Comparison of ENCODE assay signal across 8 cellular contexts in the genomic region with DNA sequence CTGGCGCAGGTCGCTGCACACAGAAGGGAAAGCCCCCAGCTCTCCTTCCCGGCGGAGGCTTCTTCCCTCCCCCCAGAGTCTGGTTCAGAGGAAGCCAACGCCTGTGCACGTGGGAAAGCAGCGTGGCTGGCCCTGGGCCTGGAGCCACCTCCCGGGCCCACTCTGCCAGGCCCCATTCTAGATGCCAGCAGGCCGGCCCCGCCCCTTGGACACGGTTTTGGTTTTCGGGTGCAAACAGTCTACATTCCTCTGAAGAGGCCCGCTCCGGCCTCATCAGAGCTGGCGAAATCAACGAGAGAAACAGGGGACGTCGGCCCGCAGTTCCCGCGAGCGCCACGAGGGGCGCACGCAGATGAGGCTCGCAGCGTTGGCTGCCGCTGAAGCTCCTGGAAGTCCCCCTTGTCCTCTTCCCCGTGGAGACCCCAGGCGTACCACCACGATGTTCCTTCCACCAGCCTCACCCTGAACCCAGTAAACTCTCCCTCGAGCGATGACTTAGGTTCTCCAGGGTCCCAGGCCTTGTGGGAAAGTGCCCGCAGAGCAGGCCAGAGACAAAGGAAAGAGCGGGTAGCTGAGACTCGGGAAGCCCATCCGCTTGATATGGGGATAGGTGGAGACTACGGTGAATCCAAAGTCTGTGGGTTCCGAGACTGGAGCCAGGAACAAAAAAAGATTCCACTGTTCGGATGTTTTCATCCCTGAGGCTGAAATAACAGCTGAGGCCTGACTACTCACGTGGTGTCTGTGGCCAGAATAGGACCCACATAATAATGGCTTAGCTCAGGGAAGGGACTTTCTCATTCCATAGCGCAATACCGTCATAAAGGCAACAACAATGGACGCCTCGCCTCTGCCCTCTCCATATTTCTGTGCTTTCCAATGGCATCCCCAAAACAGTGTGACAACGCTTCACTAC.
DNase-seq lines count a peak whose midpoint lies in the region; ATAC-seq and TF ChIP-seq lines count a peak whose summit lies in the region.

No MANE protein-coding gene starts in this region.

- peak; percentile 75 for TF ChIP-seq CTCF in AG10803 (conservative IDR thresholded peaks at IDR 0.05; ENCODE audit: low read length)

- DNase-seq in AG10803 (ENCODE audit: low read depth), result peak; percentile 67
- DNase-seq in activated CD4-positive, CD25-positive, alpha-beta regulatory T cell treated with anti-CD3 and anti-CD28 coated beads, Interleukin-2, amount 50 U/mL, for 72 hours, result peak; percentile 71
- DNase-seq in cerebellar cortex (ENCODE audit: low spot score), result peak; percentile 82
- peak; percentile 77 for DNase-seq in kidney tubule cell (ENCODE audit: low spot score)
- peak; percentile 18 to 52 for DNase-seq in stimulated activated CD4-positive, alpha-beta T cell treated with anti-CD3 and anti-CD28 coated beads, Interleukin-1b, Interleukin-23, amount 100 ng/mL, for 4 hours (ENCODE audit: low read depth in 2 of 2)
- DNase-seq in MV-4-11 (lab: John Stamatoyannopoulos, UW), result no peak

- ATAC-seq in GM19438 (IDR thresholded peaks at IDR 0.05; ENCODE audit: low read depth, unreplicated experiment), result peak; percentile 89
- peak; percentile 79 for ATAC-seq in HG03558 (IDR thresholded peaks at IDR 0.05; ENCODE audit: extremely low read depth, unreplicated experiment)

- H3K4me3 ChIP-seq in AG10803 (ENCODE audit: low read length), result peak overlapping the region; percentile 29
